ENCODE assay signal across 12 cellular contexts in the genomic region with DNA sequence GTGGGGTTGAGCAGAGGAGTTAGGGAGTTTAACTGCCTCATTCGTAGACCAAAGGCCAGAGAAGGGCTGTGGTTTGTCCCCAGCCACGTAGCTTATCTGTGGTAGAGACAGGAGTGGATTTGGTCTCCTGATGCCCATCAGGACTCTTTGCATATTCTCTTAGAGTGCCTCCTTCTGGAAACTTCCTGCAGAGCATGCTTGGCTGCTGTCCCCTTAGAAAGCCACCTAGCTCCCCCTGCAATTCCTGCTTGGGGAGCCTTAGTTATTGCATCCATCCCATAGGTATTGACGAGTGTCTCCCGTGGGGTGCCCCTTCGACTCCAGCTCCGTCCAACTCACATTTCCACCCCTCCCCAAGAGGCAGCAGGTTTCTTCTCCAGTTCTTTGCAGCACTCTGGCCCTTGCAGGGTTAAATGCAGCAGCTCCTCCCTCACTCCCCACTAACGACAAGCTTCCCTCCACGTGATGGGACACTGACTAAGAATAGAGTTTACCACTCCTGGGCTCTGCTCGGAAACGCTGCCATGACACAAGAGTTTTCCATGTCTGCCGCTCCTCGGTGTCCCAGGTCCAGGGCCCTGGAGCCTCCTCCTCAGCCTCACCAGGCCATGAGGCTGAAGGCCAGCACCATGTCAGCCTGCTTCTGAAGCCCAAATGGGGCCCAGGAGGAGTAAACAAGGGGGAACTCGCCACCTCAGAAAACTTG.
DNase-seq lines count a peak whose midpoint lies in the region; TF ChIP-seq lines count a peak whose summit lies in the region.
"Had no signal": no experiment of that assay in that cellular context is flagged by ENCODE, and none has a peak within 500 bp of the region (broad histone marks: within the 10 kb centered on the region; RNA-seq: fewer than 3 reads in every experiment).

No MANE protein-coding gene starts in this region.

- no peaks in the 10 kb centered on the region for H3K27me3 Mint-ChIP-seq in brain
- H3K27me3 Mint-ChIP-seq in osteocyte (ENCODE audit: unreplicated experiment) = peaks cover 8% of the 10 kb centered on the region

- H3K56ac ChIP-seq in mesendoderm (ENCODE audit: low read length) = no peak overlapping the region

- no peak overlapping the region for H3K4me2 ChIP-seq in mesendoderm (ENCODE audit: low read length)

- H4K8ac ChIP-seq in mesendoderm (ENCODE audit: low read depth, low read length) = no peak overlapping the region

- H2BK120ac ChIP-seq in mesendoderm (ENCODE audit: low read depth, low read length) = no peak overlapping the region

- no peaks in the 10 kb centered on the region for H3K4me1 ChIP-seq in mesendoderm (ENCODE audit: control insufficient read depth, low read depth, low read length)
- peaks cover 11% of the 10 kb centered on the region for H3K4me1 ChIP-seq in suprapubic skin

- H3K27me3 ChIP-seq in mesendoderm (ENCODE audit: insufficient read depth, low read length, poor library complexity) (no peaks in the 10 kb centered on the region), suprapubic skin (no peaks in the 10 kb centered on the region)

- DNase-seq in COLO829 (ENCODE audit: low spot score) (peak; percentile 22), mesendoderm (peak; percentile 34), suprapubic skin (ENCODE audit: low spot score in 2 of 2) (no peak), NCI-H1930 (lab: John Stamatoyannopoulos, UW) (no peak), osteocyte (ENCODE audit: extremely low spot score, unreplicated experiment) (no peak)
- DNase-seq in activated T-cell treated with anti-CD3 and anti-CD28 coated beads, Interleukin-2, amount 50 U/mL, for 48 hours = no peak
- DNase-seq: effector memory CD4-positive, alpha-beta T cell; GOT3; stomach had no signal

- H3K4me3 Mint-ChIP-seq in brain (peak overlapping the region in 1 of 5 experiments; percentile 30), osteocyte (ENCODE audit: unreplicated experiment) (no peak overlapping the region)
- H3K4me3 Mint-ChIP-seq: memory B cell had no signal

- no CpG with 5 or more reads among the region's 13 CpGs for WGBS in mesendoderm (ENCODE audit: extremely low coverage, insufficient coverage, low lambda C conversion rate)
- WGBS in suprapubic skin = 73% methylated on average over 8 of the region's 13 CpGs

- no peaks in the 10 kb centered on the region for H3K79me2 ChIP-seq in mesendoderm (ENCODE audit: control insufficient read depth, insufficient read depth, low read length)

- H4K5ac ChIP-seq in mesendoderm (ENCODE audit: low read length) = no peak overlapping the region

- H3K79me1 ChIP-seq in mesendoderm (ENCODE audit: low read length) = no peaks in the 10 kb centered on the region

- no peak overlapping the region for H2BK5ac ChIP-seq in mesendoderm (ENCODE audit: low read length)

- H3K9ac ChIP-seq in mesendoderm (ENCODE audit: low read length) = no peak overlapping the region

- peaks cover 89% of the 10 kb centered on the region for H3K4me1 Mint-ChIP-seq in brain
- no peaks in the 10 kb centered on the region for H3K4me1 Mint-ChIP-seq in osteocyte (ENCODE audit: unreplicated experiment)
- H3K4me1 Mint-ChIP-seq: memory B cell had no signal

- H3K9me3 Mint-ChIP-seq in brain (peaks cover 0 to 4% (median 0%) of the 10 kb centered on the region in 5 experiments), osteocyte (ENCODE audit: unreplicated experiment) (no peaks in the 10 kb centered on the region)
- H3K9me3 Mint-ChIP-seq: memory B cell had no signal

- H2BK15ac ChIP-seq in mesendoderm (replicated peaks; ENCODE audit: low read depth) = no peak overlapping the region

- H3K36me3 Mint-ChIP-seq in brain = no peaks in the 10 kb centered on the region
- H3K36me3 Mint-ChIP-seq in osteocyte (ENCODE audit: unreplicated experiment) = no peaks in the 10 kb centered on the region
- H3K36me3 Mint-ChIP-seq: memory B cell had no signal

- peak overlapping the region in 4 of 5 experiments; percentile 16 to 85 (median 75) for H3K27ac Mint-ChIP-seq in brain
- no peak overlapping the region for H3K27ac Mint-ChIP-seq in osteocyte (ENCODE audit: unreplicated experiment)
- H3K27ac Mint-ChIP-seq: memory B cell had no signal

- no peak for TF ChIP-seq POLR2A in suprapubic skin (IDR thresholded peaks at IDR 0.05)

- H2AK5ac ChIP-seq in mesendoderm (ENCODE audit: low read length) = no peak overlapping the region

- no peak overlapping the region for H3K23ac ChIP-seq in mesendoderm (ENCODE audit: low read length)

- no peak overlapping the region for H3K18ac ChIP-seq in mesendoderm (ENCODE audit: low read length)

- H3K27ac ChIP-seq in mesendoderm (ENCODE audit: low read depth, low read length) (no peak overlapping the region), suprapubic skin (no peak overlapping the region)
- H3K27ac ChIP-seq: stomach had no signal

- TF ChIP-seq EP300 in Ishikawa (IDR thresholded peaks at IDR 0.05; ENCODE audit: borderline replicate concordance) (no peak), suprapubic skin (IDR thresholded peaks at IDR 0.05) (no peak)

- peak in 1 of 2 experiments; percentile 24 for TF ChIP-seq CTCF in brain (conservative IDR thresholded peaks at IDR 0.05)
- TF ChIP-seq CTCF in suprapubic skin (IDR thresholded peaks at IDR 0.05) = no peak
- no peak for TF ChIP-seq CTCF in osteocyte (IDR thresholded peaks at IDR 0.05)

- H3K9me3 ChIP-seq in suprapubic skin = no peaks in the 10 kb centered on the region
- H3K9me3 ChIP-seq: stomach had no signal

- H3K36me3 ChIP-seq in mesendoderm (ENCODE audit: control insufficient read depth, insufficient read depth, low read length) = no peaks in the 10 kb centered on the region
- H3K36me3 ChIP-seq in suprapubic skin = no peaks in the 10 kb centered on the region
- H3K36me3 ChIP-seq: stomach had no signal

- H3K4me3 ChIP-seq in mesendoderm (ENCODE audit: low read length) (no peak overlapping the region), suprapubic skin (no peak overlapping the region)
- H3K4me3 ChIP-seq: stomach had no signal

- H3K4ac ChIP-seq in mesendoderm (ENCODE audit: low read depth, low read length) = no peak overlapping the region

- TF ChIP-seq RAD21 in Ishikawa (IDR thresholded peaks at IDR 0.05; ENCODE audit: low read depth) = peak; percentile 8; the same call in 1 of the 2 replicates

TF ChIP-seq in Ishikawa, 13 proteins besides CTCF, POLR2A, EP300 and RAD21:
- TF ChIP-seq NFIC (IDR thresholded peaks at IDR 0.05) = no peak
- TF ChIP-seq EGR1 (IDR thresholded peaks at IDR 0.05) = no peak
- TF ChIP-seq, protein P1, sequence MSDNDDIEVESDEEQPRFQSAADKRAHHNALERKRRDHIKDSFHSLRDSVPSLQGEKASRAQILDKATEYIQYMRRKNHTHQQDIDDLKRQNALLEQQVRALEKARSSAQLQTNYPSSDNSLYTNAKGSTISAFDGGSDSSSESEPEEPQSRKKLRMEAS (IDR thresholded peaks at IDR 0.05) = no peak
- no peak for TF ChIP-seq CREB1 (IDR thresholded peaks at IDR 0.05; ENCODE audit: low read depth)
- no peak for TF ChIP-seq CEBPB (IDR thresholded peaks at IDR 0.05)
TF ChIP-seq in Ishikawa: peak in this region for 0.

Comparison
In these comparisons a context has a peak if more than half of its experiments do, and no peak if none do; other contexts are left out.
1. DNase-seq: peak in COLO829 (single experiment) and mesendoderm (single experiment); none in suprapubic skin (0 of 2), NCI-H1930 (0 of 2), osteocyte (single experiment) and activated T-cell treated with anti-CD3 and anti-CD28 coated beads, Interleukin-2, amount 50 U/mL, for 48 hours (0 of 2).